ENCODE assay signal across 8 cellular contexts in genomic region chr19:38506723-38507550, GRCh38.
DNase-seq lines count a peak whose midpoint lies in the region; ATAC-seq and TF ChIP-seq lines count a peak whose summit lies in the region.

No MANE protein-coding gene starts in this region.

- H3K36me3 Mint-ChIP-seq in activated CD8-positive, alpha-beta memory T cell treated with anti-CD3 and anti-CD28 coated beads, Interleukin-2, amount 10 ng/mL, durations not matched to agents 7 days and 5 days, result no peaks in the 10 kb centered on the region

- H3K4me3 ChIP-seq in astrocyte of the spinal cord (ENCODE audit: low read depth, low read length), result no peak overlapping the region

- no peak overlapping the region for H3K27ac Mint-ChIP-seq in activated CD8-positive, alpha-beta memory T cell treated with anti-CD3 and anti-CD28 coated beads, Interleukin-2, amount 10 ng/mL, durations not matched to agents 7 days and 5 days

- no peaks in the 10 kb centered on the region for H3K4me1 Mint-ChIP-seq in activated CD8-positive, alpha-beta memory T cell treated with anti-CD3 and anti-CD28 coated beads, Interleukin-2, amount 10 ng/mL, durations not matched to agents 7 days and 5 days

- CTCF ChIA-PET in activated CD8-positive, alpha-beta memory T cell treated with anti-CD3 and anti-CD28 coated beads, Interleukin-2, amount 10 ng/mL, durations not matched to agents 7 days and 5 days (lab: Charles Lee), result interaction anchor here (1.0 to 1.2 kb wide), 2 partner anchors 9 to 104 kb away, joined by 3 read pairs; partner anchors contain the start of gene FAM98C

- DNase-seq in activated CD8-positive, alpha-beta memory T cell treated with anti-CD3 and anti-CD28 coated beads, Interleukin-2, amount 10 ng/mL, durations not matched to agents 7 days and 5 days, result peak; percentile 90
- DNase-seq in activated CD8-positive, alpha-beta memory T cell treated with anti-CD3 and anti-CD28 coated beads for 24 hours, result no peak
- DNase-seq in Kasumi-1 (lab: John Stamatoyannopoulos, UW) (peak; percentile 6), SW480 (ENCODE audit: low spot score) (peak; percentile 99), astrocyte of the spinal cord (ENCODE audit: low read depth, low spot score) (peak; percentile 56), iris pigment epithelial cell (ENCODE audit: low read depth) (peak; percentile 5), NCI-H128 (lab: John Stamatoyannopoulos, UW; ENCODE audit: unreplicated experiment) (no peak)
- DNase-seq in stimulated activated CD4-positive, alpha-beta T cell treated with anti-CD3 and anti-CD28 coated beads, Interleukin-4, amount 100 ng/mL, for 48 hours (ENCODE audit: low read depth in 2 of 2), result peak; percentile 90 to 98

- no peaks in the 10 kb centered on the region for H3K9me3 Mint-ChIP-seq in activated CD8-positive, alpha-beta memory T cell treated with anti-CD3 and anti-CD28 coated beads, Interleukin-2, amount 10 ng/mL, durations not matched to agents 7 days and 5 days (ENCODE audit: low read depth)

- no peak overlapping the region for H3K4me3 Mint-ChIP-seq in activated CD8-positive, alpha-beta memory T cell treated with anti-CD3 and anti-CD28 coated beads, Interleukin-2, amount 10 ng/mL, durations not matched to agents 7 days and 5 days

- peaks cover 22% of the 10 kb centered on the region for H3K27me3 Mint-ChIP-seq in activated CD8-positive, alpha-beta memory T cell treated with anti-CD3 and anti-CD28 coated beads, Interleukin-2, amount 10 ng/mL, durations not matched to agents 7 days and 5 days

- in situ Hi-C loops in astrocyte of the spinal cord (cut with HindIII; ENCODE audit: low sequenced_read_pairs), result no loop called here

- peak; percentile 89 for ATAC-seq in activated CD8-positive, alpha-beta memory T cell treated with anti-CD3 and anti-CD28 coated beads, Interleukin-2, amount 10 ng/mL, durations not matched to agents 7 days and 5 days

- no peak for TF ChIP-seq CTCF in astrocyte of the spinal cord (IDR thresholded peaks at IDR 0.05; ENCODE audit: low read depth, low read length)

Comparison
In these comparisons a context has a peak if more than half of its experiments do, and no peak if none do; other contexts are left out.
1. DNase-seq: peak in activated CD8-positive, alpha-beta memory T cell treated with anti-CD3 and anti-CD28 coated beads, Interleukin-2, amount 10 ng/mL, durations not matched to agents 7 days and 5 days (single experiment), Kasumi-1 (2 of 2), SW480 (single experiment), astrocyte of the spinal cord (single experiment), iris pigment epithelial cell (single experiment) and stimulated activated CD4-positive, alpha-beta T cell treated with anti-CD3 and anti-CD28 coated beads, Interleukin-4, amount 100 ng/mL, for 48 hours (2 of 2); none in activated CD8-positive, alpha-beta memory T cell treated with anti-CD3 and anti-CD28 coated beads for 24 hours (single experiment) and NCI-H128 (single experiment).